Comparison of ENCODE assay signal across 8 cellular contexts in the genomic region with DNA sequence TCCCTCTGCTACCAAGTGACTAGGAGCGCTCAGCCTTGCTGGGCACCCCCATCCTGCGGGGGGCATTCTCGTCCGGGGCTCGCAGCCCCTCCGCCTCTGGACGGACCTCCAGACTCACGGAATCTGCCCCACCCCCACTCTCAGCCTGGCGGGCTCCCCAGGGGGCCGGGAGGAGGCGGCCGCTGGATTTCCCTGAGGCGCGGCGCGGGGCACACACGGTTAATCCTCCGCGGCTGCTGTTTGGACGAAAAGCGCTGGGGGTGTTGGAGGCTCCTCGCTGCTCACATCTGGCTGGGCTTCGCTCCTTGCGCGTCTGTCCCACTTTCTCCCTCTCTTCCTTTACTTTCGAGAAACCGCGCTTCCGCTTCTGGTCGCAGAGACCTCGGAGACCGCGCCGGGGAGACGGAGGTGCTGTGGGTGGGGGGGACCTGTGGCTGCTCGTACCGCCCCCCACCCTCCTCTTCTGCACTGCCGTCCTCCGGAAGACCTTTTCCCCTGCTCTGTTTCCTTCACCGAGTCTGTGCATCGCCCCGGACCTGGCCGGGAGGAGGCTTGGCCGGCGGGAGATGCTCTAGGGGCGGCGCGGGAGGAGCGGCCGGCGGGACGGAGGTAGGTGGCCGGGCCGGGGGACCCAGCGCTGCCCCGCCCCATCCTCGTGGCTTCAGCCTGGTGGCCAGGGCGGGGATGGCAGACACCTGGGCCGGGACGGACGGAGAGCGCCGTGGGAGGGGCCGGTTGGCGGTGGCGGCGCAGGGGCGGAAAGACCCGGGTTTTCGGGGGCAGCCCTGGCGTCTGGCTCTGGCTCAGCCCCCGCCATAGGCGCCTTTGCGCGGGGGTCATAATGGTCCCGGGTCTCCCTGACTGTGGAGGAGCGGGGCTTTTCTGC. TPM values are rescaled to one million over a fixed set of nuclear protein-coding genes. Genes with fewer than 3 reads are reported as not detected.
A peak's percentile ranks its signal among the peaks of the same experiment; 100 is the strongest.
DNase-seq lines count a peak whose midpoint lies in the region; ATAC-seq and TF ChIP-seq lines count a peak whose summit lies in the region.

C1QTNF1 (plus strand) TSS at position 284 of the 886 bp plus-strand sequence. CDS start 19,800 bp downstream, outside the sequence.

- H3K9me3 ChIP-seq in lower lobe of right lung: no peaks in the 10 kb centered on the region

- ATAC-seq in T-cell (replicated peaks in 1 of 4): peak; percentile 67 to 79 (median 72)
- peak; percentile 55 to 69 for ATAC-seq in lower lobe of right lung

- H3K9me3 Mint-ChIP-seq in T-cell: no peaks in the 10 kb centered on the region

- POLR2A ChIA-PET in T-cell (lab: Charles Lee): no interaction called here

- H3K4me1 Mint-ChIP-seq in T-cell: peaks cover 6 to 13% (median 8%) of the 10 kb centered on the region in 3 donors

- peak; percentile 47 for TF ChIP-seq CTCF in lower lobe of right lung (IDR thresholded peaks at IDR 0.05)
- TF ChIP-seq CTCF in subcutaneous adipose tissue (IDR thresholded peaks at IDR 0.05; ENCODE audit: low read depth): no peak

- H3K4me3 ChIP-seq in lower lobe of right lung: peak within 1 kb of the TSS; percentile 70

- H3K27me3 ChIP-seq in lower lobe of right lung (ENCODE audit: low read depth): peaks cover 9% of the 10 kb centered on the region

- H3K27ac ChIP-seq in lower lobe of right lung: peak within 1 kb of the TSS; percentile 74

- DNase-seq in NCI-H524 (lab: John Stamatoyannopoulos, UW): peak; percentile 62 to 77
- DNase-seq in NCI-H524 treated with DMSO at 0.1 percent for 48 hours (lab: John Stamatoyannopoulos, UW): no peak
- peak in 16 of 34 experiments; percentile 9 to 34 (median 22) for DNase-seq in T-cell
- no peak for DNase-seq in dermis blood vessel endothelial cell
- peak; percentile 69 for DNase-seq in lower lobe of right lung
- no peak for DNase-seq in NCI-H1436 treated with DMSO at 0.1 percent for 48 hours (lab: John Stamatoyannopoulos, UW)
- no peak for DNase-seq in NCI-H226

- H3K4me3 Mint-ChIP-seq in T-cell: peak within 1 kb of the TSS; percentile 83 to 85 (median 84)

- peaks cover 7 to 48% of the 10 kb centered on the region in 2 donors for H3K27me3 Mint-ChIP-seq in T-cell

- CTCF ChIA-PET in T-cell (lab: Charles Lee): no interaction called here

- no peaks in the 10 kb centered on the region for H3K36me3 Mint-ChIP-seq in T-cell

- intact Hi-C loops in lower lobe of right lung (cut with DNase I): no loop called here

- peaks cover 90% of the 10 kb centered on the region for H3K4me1 ChIP-seq in lower lobe of right lung

- peak within 1 kb of the TSS; percentile 8 to 11 for H3K27ac Mint-ChIP-seq in T-cell

- no peaks in the 10 kb centered on the region for H3K36me3 ChIP-seq in lower lobe of right lung

RNA-seq across cellular contexts. Expression of gene C1QTNF1, which starts in this region (rescaled TPM):
- total RNA-seq in T-cell: under 1 TPM in 4 of 5 donors, not detected in 1; 0.10 to 0.57 (median 0.26) TPM
- total RNA-seq in dermis blood vessel endothelial cell: 14.6 and 16.9 TPM in 2 replicates
- 24.9 TPM for total RNA-seq in lower lobe of right lung
- total RNA-seq in subcutaneous adipose tissue: 100 to 1,000 TPM; 198 to 469 (median 294) TPM

Comparison
In these comparisons a context has a peak if more than half of its experiments do, and no peak if none do; other contexts are left out.
1. DNase-seq: peak in NCI-H524 (2 of 2) and lower lobe of right lung (single experiment); none in NCI-H524 treated with DMSO at 0.1 percent for 48 hours (single experiment), dermis blood vessel endothelial cell (single experiment), NCI-H1436 treated with DMSO at 0.1 percent for 48 hours (single experiment) and NCI-H226 (single experiment).
2. Peak in ATAC-seq in T-cell; RNA of the gene not detected or under 1 TPM.